8 cellular contexts compared by ENCODE assay signal in genomic region chr14:30874120-30874998, GRCh38. TPM values are rescaled to one million over a fixed set of nuclear protein-coding genes. Genes with fewer than 3 reads are reported as not detected.
DNase-seq lines count a peak whose midpoint lies in the region; ATAC-seq, FAIRE-seq and TF ChIP-seq lines count a peak whose summit lies in the region.

Gene COCH (plus strand): TSS chr14:30874559. CDS start chr14:30874939, 380 bp downstream.

- H3K4me1 ChIP-seq in right cardiac atrium (ENCODE audit: control insufficient read depth, insufficient read depth, low read length) (no peaks in the 10 kb centered on the region), gastrocnemius medialis (peaks cover 0 to 7% of the 10 kb centered on the region in 2 donors)

- intact Hi-C loops in Calu3 (cut with micrococcal nuclease; ENCODE audit: unreplicated experiment) (no loop called here), right cardiac atrium (cut with DNase I) (no loop called here), gastrocnemius medialis (cut with DNase I; ENCODE audit: low total_unique reads) (no loop called here)

- no peaks in the 10 kb centered on the region for H3K4me1 Mint-ChIP-seq in Calu3 (ENCODE audit: low read depth, unreplicated experiment)

- DNase-seq in Calu3 = peak; percentile 71
- DNase-seq in GM19239 (ENCODE audit: insufficient read length, low spot score) = peak; percentile 66
- DNase-seq in NCI-H526 treated with DMSO at 0.1 percent for 48 hours (lab: John Stamatoyannopoulos, UW) = peak; percentile 62
- peak; percentile 34 for DNase-seq in activated naive CD4-positive, alpha-beta T cell treated with anti-CD3 and anti-CD28 coated beads, Interleukin-2, amount 50 U/mL, for 16 hours
- peak; percentile 29 to 67 (median 64) for DNase-seq in right cardiac atrium
- DNase-seq in gastrocnemius medialis = no peak
- no peak for DNase-seq in GDM1 (lab: John Stamatoyannopoulos, UW)

- FAIRE-seq in GM19239 (lab: Jason Lieb, UNC) = peak; percentile 53

- no peaks in the 10 kb centered on the region for H3K9me3 ChIP-seq in right cardiac atrium (ENCODE audit: control insufficient read depth, low read length)
- no peaks in the 10 kb centered on the region for H3K9me3 ChIP-seq in gastrocnemius medialis

- in situ Hi-C loops in gastrocnemius medialis (cut with MboI; ENCODE audit: low sequenced_read_pairs in 4 of 4) = no loop called here

- peak within 1 kb of the TSS; percentile 92 for H3K4me3 Mint-ChIP-seq in Calu3 (ENCODE audit: low read depth, unreplicated experiment)

- peaks cover 12% of the 10 kb centered on the region for H3K27me3 Mint-ChIP-seq in Calu3 (ENCODE audit: unreplicated experiment)

- no peaks in the 10 kb centered on the region for H3K36me3 ChIP-seq in gastrocnemius medialis

- WGBS in right cardiac atrium = 2% methylated on average over 99 of the region's 99 CpGs

- peaks cover 19% of the 10 kb centered on the region for H3K36me3 Mint-ChIP-seq in Calu3 (ENCODE audit: insufficient read depth, unreplicated experiment)

- H3K27me3 ChIP-seq in right cardiac atrium (ENCODE audit: control insufficient read depth, insufficient read depth) = no peaks in the 10 kb centered on the region
- H3K27me3 ChIP-seq in gastrocnemius medialis = peaks cover 28 to 53% (median 31%) of the 10 kb centered on the region in 3 donors

- H3K4me3 ChIP-seq in right cardiac atrium (ENCODE audit: low read length) (peak within 1 kb of the TSS; percentile 37), gastrocnemius medialis (peak within 1 kb of the TSS; percentile 52 to 75 (median 62))

- BruUV-seq in Calu3 (replicated peaks; lab: Mats Ljungman, UMichigan) = no TSS peak

- ATAC-seq in HG03175 (IDR thresholded peaks at IDR 0.05; ENCODE audit: unreplicated experiment) = peak; percentile 76
- peak; percentile 74 to 78 for ATAC-seq in right cardiac atrium
- peak; percentile 29 to 38 for ATAC-seq in gastrocnemius medialis

- H3K27ac ChIP-seq in right cardiac atrium (ENCODE audit: low read length) = no peak within 1 kb of the TSS
- H3K27ac ChIP-seq in gastrocnemius medialis = no peak within 1 kb of the TSS

- TF ChIP-seq CTCF in Calu3 (IDR thresholded peaks at IDR 0.05; ENCODE audit: unreplicated experiment) (peak; percentile 62), gastrocnemius medialis (IDR thresholded peaks at IDR 0.05 in 4 of 5, conservative IDR thresholded peaks at IDR 0.05 in 1 of 5) (peak in 2 of 5 experiments; percentile 26 to 29)

- no peaks in the 10 kb centered on the region for H3K9me3 Mint-ChIP-seq in Calu3 (ENCODE audit: low read depth, unreplicated experiment)

- no peak for TF ChIP-seq POLR2A in gastrocnemius medialis (IDR thresholded peaks at IDR 0.05)

- CTCF ChIA-PET in Calu3 (lab: Charles Lee) = interaction anchor here (0.5 to 0.6 kb wide), 2 partner anchors 26 to 33 kb away, joined by 3 read pairs; no protein-coding TSS in a partner anchor

- no peak within 1 kb of the TSS for H3K27ac Mint-ChIP-seq in Calu3 (ENCODE audit: unreplicated experiment)

RNA-seq across cellular contexts. Expression of gene COCH, which starts in this region (rescaled TPM):
- 10.3 and 15.8 TPM in 2 replicates for total RNA-seq in Calu3 (2022)
- total RNA-seq in right cardiac atrium = 1 to 10 TPM in 1 of 4 donors, under 1 TPM in 3; 0.38 to 1.8 (median 0.74) TPM
- 0.66 TPM for polyA plus RNA-seq in right cardiac atrium
- 1 to 10 TPM in 1 of 4 donors, under 1 TPM in 3; 0.35 to 2.0 (median 0.53) TPM for total RNA-seq in gastrocnemius medialis

Comparison
In these comparisons a context has a peak if more than half of its experiments do, and no peak if none do; other contexts are left out.
1. DNase-seq: peak in Calu3 (single experiment), GM19239 (single experiment), NCI-H526 treated with DMSO at 0.1 percent for 48 hours (single experiment), activated naive CD4-positive, alpha-beta T cell treated with anti-CD3 and anti-CD28 coated beads, Interleukin-2, amount 50 U/mL, for 16 hours (single experiment) and right cardiac atrium (3 of 3); none in gastrocnemius medialis (0 of 2) and GDM1 (single experiment).
2. Peak in every context shown above with its lines, with median percentiles within 50 percentile points of each other: ATAC-seq.